In genomic region chr7:6155596-6155995, GRCh38 we compare ENCODE assay signal across 26 cellular contexts.
"Had no signal": no experiment of that assay in that cellular context is flagged by ENCODE, and none has a peak within 500 bp of the region (broad histone marks: within the 10 kb centered on the region; RNA-seq: fewer than 3 reads in every experiment).

No MANE protein-coding gene starts in this region.

- H3K27ac ChIP-seq: colonic mucosa, esophagus muscularis mucosa, foreskin keratinocyte, gastroesophageal sphincter, heart left ventricle, hepatocyte, left lung, ovary, psoas muscle, skin epidermis, spleen, suprapubic skin, transverse colon, upper lobe of right lung, vagina had no signal

- H3K4me1 ChIP-seq: colonic mucosa, foreskin keratinocyte, psoas muscle, suprapubic skin, upper lobe of right lung, vagina had no signal

- H3K9me3 Mint-ChIP-seq: naive thymus-derived CD8-positive, alpha-beta T cell; stimulated activated naive B cell treated with anti-CD40 and anti-IgM and Interleukin-4, amounts not matched to agents 10 μg/mL and 1 μg/mL and 100 μg/mL, for 72 hours; stimulated activated naive CD8-positive, alpha-beta T cell treated with anti-CD3 and anti-CD28 coated beads, Interleukin-15, amount 100 ng/mL, for 72 hours had no signal

- H3K27me3 Mint-ChIP-seq: naive thymus-derived CD8-positive, alpha-beta T cell; stimulated activated naive B cell treated with anti-CD40 and anti-IgM and Interleukin-4, amounts not matched to agents 10 μg/mL and 1 μg/mL and 100 μg/mL, for 72 hours; stimulated activated naive CD8-positive, alpha-beta T cell treated with anti-CD3 and anti-CD28 coated beads, Interleukin-15, amount 100 ng/mL, for 72 hours had no signal

- H3K4me1 Mint-ChIP-seq: naive thymus-derived CD8-positive, alpha-beta T cell; stimulated activated naive B cell treated with anti-CD40 and anti-IgM and Interleukin-4, amounts not matched to agents 10 μg/mL and 1 μg/mL and 100 μg/mL, for 72 hours; stimulated activated naive CD8-positive, alpha-beta T cell treated with anti-CD3 and anti-CD28 coated beads, Interleukin-15, amount 100 ng/mL, for 72 hours had no signal

- ATAC-seq: foreskin keratinocyte; gastroesophageal sphincter; heart left ventricle; left cardiac atrium; left lung; naive thymus-derived CD8-positive, alpha-beta T cell; psoas muscle; right cardiac atrium; stimulated activated naive B cell treated with anti-CD40 and anti-IgM and Interleukin-4, amounts not matched to agents 10 μg/mL and 1 μg/mL and 100 μg/mL, for 72 hours; stimulated activated naive CD8-positive, alpha-beta T cell treated with anti-CD3 and anti-CD28 coated beads, Interleukin-15, amount 100 ng/mL, for 72 hours; upper lobe of right lung had no signal

- DNase-seq: colonic mucosa; dermis blood vessel endothelial cell; effector memory CD4-positive, alpha-beta T cell; foreskin keratinocyte; heart left ventricle; left cardiac atrium; left lung; mesendoderm; midbrain; naive thymus-derived CD8-positive, alpha-beta T cell; occipital lobe; ovary; psoas muscle; right cardiac atrium; spleen; stimulated activated CD4-positive, alpha-beta T cell treated with anti-CD3 and anti-CD28 coated beads, Interleukin-4, amount 100 ng/mL, for 4 hours; stimulated activated naive B cell treated with anti-CD40 and anti-IgM and Interleukin-4, amounts not matched to agents 10 μg/mL and 1 μg/mL and 100 μg/mL, for 72 hours; stimulated activated naive CD8-positive, alpha-beta T cell treated with anti-CD3 and anti-CD28 coated beads, Interleukin-15, amount 100 ng/mL, for 72 hours; transverse colon; upper lobe of right lung had no signal

- H3K9me3 ChIP-seq: colonic mucosa, esophagus muscularis mucosa, gastroesophageal sphincter, heart left ventricle, left lung, ovary, psoas muscle, spleen, suprapubic skin, transverse colon, upper lobe of right lung, vagina had no signal

- H3K27me3 ChIP-seq: colonic mucosa, esophagus muscularis mucosa, foreskin keratinocyte, gastroesophageal sphincter, heart left ventricle, hepatocyte, left lung, ovary, spleen, suprapubic skin, transverse colon, upper lobe of right lung, vagina had no signal

- H3K4me3 Mint-ChIP-seq: stimulated activated naive B cell treated with anti-CD40 and anti-IgM and Interleukin-4, amounts not matched to agents 10 μg/mL and 1 μg/mL and 100 μg/mL, for 72 hours; stimulated activated naive CD8-positive, alpha-beta T cell treated with anti-CD3 and anti-CD28 coated beads, Interleukin-15, amount 100 ng/mL, for 72 hours had no signal

- H3K27ac Mint-ChIP-seq: stimulated activated naive B cell treated with anti-CD40 and anti-IgM and Interleukin-4, amounts not matched to agents 10 μg/mL and 1 μg/mL and 100 μg/mL, for 72 hours; stimulated activated naive CD8-positive, alpha-beta T cell treated with anti-CD3 and anti-CD28 coated beads, Interleukin-15, amount 100 ng/mL, for 72 hours had no signal

- H3K4me3 ChIP-seq: colonic mucosa, esophagus muscularis mucosa, gastroesophageal sphincter, heart left ventricle, hepatocyte, left lung, ovary, psoas muscle, skin epidermis, spleen, suprapubic skin, transverse colon, upper lobe of right lung, vagina had no signal

- H3K36me3 ChIP-seq: colonic mucosa, ovary had no signal
